Comparison of ENCODE assay signal across 2 cellular contexts in the genomic region with DNA sequence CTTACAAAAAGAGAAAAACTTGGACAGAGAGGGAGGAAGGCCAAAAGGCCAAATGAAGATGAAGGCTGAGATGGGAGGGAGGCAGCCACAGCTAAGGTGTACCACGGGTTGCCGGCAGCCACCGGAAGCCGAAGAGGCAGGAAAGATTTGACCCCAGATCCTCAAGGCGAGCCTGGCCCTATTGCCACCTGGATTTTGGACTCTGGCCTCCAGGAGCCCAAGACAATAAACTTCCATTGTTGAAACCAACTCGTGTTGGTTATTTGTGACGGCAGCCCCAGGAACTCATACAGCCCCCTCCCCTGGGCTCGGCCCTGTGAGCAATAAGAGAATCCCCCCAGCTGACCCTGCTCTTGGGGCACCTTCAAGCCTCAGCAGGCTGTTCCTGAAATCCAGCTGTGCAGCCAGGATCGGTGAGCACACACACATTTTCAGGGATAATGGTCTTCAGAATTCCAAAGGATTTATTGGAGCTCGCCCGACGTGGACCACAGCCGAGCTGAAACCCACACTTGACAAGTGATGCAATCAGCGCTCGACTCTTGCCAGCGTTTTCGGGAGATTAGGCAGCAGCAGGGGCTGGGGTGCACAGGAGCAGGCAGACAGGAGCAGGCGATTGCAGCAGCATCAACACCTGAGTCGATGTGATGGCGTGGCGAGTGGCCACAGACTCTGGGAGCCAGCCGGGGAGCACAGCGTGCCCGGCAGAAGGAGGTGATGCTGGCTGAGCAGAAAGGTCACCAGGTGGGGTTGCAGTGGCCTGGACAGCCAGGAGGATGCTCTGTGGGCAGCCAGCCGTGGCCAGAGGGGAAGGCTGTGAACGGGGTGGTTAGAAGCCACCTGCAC.
TF ChIP-seq lines count a peak whose summit lies in the region.

No MANE protein-coding gene starts in this region.

TF ChIP-seq in K562, 482 proteins besides CTCF, POLR2A, EP300 and RAD21 (continues in another document):
- no peak for TF ChIP-seq PTBP1 (IDR thresholded peaks at IDR 0.05; ENCODE audit: low read depth, low read length)
- TF ChIP-seq ATF3 (IDR thresholded peaks at IDR 0.05) = peak; percentile 78
- no peak for TF ChIP-seq ATF3 (CRISPR knock-in tag; conservative IDR thresholded peaks at IDR 0.05)
- TF ChIP-seq FOXP1 (CRISPR knock-in tag; IDR thresholded peaks at IDR 0.05) = no peak
- no peak for TF ChIP-seq CTCFL (IDR thresholded peaks at IDR 0.05; ENCODE audit: borderline replicate concordance, insufficient read depth, low read depth, low read length, poor library complexity, severe bottlenecking)
- no peak for TF ChIP-seq POLR3A (IDR thresholded peaks at IDR 0.05; ENCODE audit: borderline replicate concordance, extremely low read depth, insufficient read depth, insufficient read length)
- peak; percentile 82 for TF ChIP-seq CEBPG (CRISPR knock-in tag; IDR thresholded peaks at IDR 0.05)
- peak; percentile 75 to 88 for TF ChIP-seq CEBPG (tag; conservative IDR thresholded peaks at IDR 0.05 in 1 of 2, IDR thresholded peaks at IDR 0.05 in 1 of 2)
- TF ChIP-seq POLR2AphosphoS5 (IDR thresholded peaks at IDR 0.05; ENCODE audit: control insufficient read depth, insufficient read depth, low read depth, low read length) = no peak
- TF ChIP-seq ELF1 (tag; IDR thresholded peaks at IDR 0.05) = no peak
- TF ChIP-seq ZNF140 (CRISPR knock-in tag; IDR thresholded peaks at IDR 0.05) = no peak
- TF ChIP-seq ZC3H8 (IDR thresholded peaks at IDR 0.05) = no peak
- TF ChIP-seq E4F1 (CRISPR knock-in tag; IDR thresholded peaks at IDR 0.05; ENCODE audit: borderline replicate concordance) = no peak
- TF ChIP-seq CEBPZ (IDR thresholded peaks at IDR 0.05; ENCODE audit: borderline replicate concordance, low read depth, low read length) = no peak
- no peak for TF ChIP-seq NFIX (CRISPR knock-in tag; IDR thresholded peaks at IDR 0.05; ENCODE audit: low read depth)
- no peak for TF ChIP-seq PTRF (tag; IDR thresholded peaks at IDR 0.05)
- TF ChIP-seq SRSF1 (IDR thresholded peaks at IDR 0.05; ENCODE audit: low read depth, low read length) = no peak

TF ChIP-seq in HepG2, 621 proteins besides CTCF, POLR2A, EP300 and RAD21:
- no peak for TF ChIP-seq ZNF329 (CRISPR knock-in tag; IDR thresholded peaks at IDR 0.05; ENCODE audit: low read depth)
- TF ChIP-seq IRF2 (CRISPR knock-in tag; IDR thresholded peaks at IDR 0.05) = no peak
- no peak for TF ChIP-seq ZZZ3 (CRISPR knock-in tag; IDR thresholded peaks at IDR 0.05; ENCODE audit: borderline replicate concordance)
- TF ChIP-seq RXRA (CRISPR knock-in tag; IDR thresholded peaks at IDR 0.05) = 0 out of 2 replicates have a peak, but pooled peaks have one; percentile 24
- TF ChIP-seq TSC22D2 (CRISPR knock-in tag; IDR thresholded peaks at IDR 0.05; ENCODE audit: borderline replicate concordance) = no peak
- TF ChIP-seq IKZF4 (CRISPR knock-in tag; IDR thresholded peaks at IDR 0.05; ENCODE audit: borderline replicate concordance, low read depth, not compliant biosample characterization) = peak; percentile 47
- TF ChIP-seq, protein P1, sequence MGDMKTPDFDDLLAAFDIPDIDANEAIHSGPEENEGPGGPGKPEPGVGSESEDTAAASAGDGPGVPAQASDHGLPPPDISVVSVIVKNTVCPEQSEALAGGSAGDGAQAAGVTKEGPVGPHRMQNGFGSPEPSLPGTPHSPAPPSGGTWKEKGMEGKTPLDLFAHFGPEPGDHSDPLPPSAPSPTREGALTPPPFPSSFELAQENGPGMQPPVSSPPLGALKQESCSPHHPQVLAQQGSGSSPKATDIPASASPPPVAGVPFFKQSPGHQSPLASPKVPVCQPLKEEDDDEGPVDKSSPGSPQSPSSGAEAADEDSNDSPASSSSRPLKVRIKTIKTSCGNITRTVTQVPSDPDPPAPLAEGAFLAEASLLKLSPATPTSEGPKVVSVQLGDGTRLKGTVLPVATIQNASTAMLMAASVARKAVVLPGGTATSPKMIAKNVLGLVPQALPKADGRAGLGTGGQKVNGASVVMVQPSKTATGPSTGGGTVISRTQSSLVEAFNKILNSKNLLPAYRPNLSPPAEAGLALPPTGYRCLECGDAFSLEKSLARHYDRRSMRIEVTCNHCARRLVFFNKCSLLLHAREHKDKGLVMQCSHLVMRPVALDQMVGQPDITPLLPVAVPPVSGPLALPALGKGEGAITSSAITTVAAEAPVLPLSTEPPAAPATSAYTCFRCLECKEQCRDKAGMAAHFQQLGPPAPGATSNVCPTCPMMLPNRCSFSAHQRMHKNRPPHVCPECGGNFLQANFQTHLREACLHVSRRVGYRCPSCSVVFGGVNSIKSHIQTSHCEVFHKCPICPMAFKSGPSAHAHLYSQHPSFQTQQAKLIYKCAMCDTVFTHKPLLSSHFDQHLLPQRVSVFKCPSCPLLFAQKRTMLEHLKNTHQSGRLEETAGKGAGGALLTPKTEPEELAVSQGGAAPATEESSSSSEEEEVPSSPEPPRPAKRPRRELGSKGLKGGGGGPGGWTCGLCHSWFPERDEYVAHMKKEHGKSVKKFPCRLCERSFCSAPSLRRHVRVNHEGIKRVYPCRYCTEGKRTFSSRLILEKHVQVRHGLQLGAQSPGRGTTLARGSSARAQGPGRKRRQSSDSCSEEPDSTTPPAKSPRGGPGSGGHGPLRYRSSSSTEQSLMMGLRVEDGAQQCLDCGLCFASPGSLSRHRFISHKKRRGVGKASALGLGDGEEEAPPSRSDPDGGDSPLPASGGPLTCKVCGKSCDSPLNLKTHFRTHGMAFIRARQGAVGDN (CRISPR knock-in tag; IDR thresholded peaks at IDR 0.05) = peak; percentile 24; the same call in 1 of the 2 replicates
- no peak for TF ChIP-seq SOX13 (IDR thresholded peaks at IDR 0.05)
- TF ChIP-seq SOX13 (CRISPR knock-in tag; conservative IDR thresholded peaks at IDR 0.05 in 1 of 2, IDR thresholded peaks at IDR 0.05 in 1 of 2) = peak in 1 of 2 experiments; percentile 47; a peak in 1 of 4 replicates
- no peak for TF ChIP-seq KLF16 (CRISPR knock-in tag; IDR thresholded peaks at IDR 0.05)
- TF ChIP-seq PCBP1 (IDR thresholded peaks at IDR 0.05; ENCODE audit: borderline replicate concordance, low read depth, low read length) = no peak
- TF ChIP-seq NR3C1 (CRISPR knock-in tag; IDR thresholded peaks at IDR 0.05) = no peak
- no peak for TF ChIP-seq ZNF136 (CRISPR knock-in tag; IDR thresholded peaks at IDR 0.05; ENCODE audit: low read depth)
- 0 out of 2 replicates have a peak, but pooled peaks have one; percentile 69 for TF ChIP-seq NFATC3 (CRISPR knock-in tag; IDR thresholded peaks at IDR 0.05)
- TF ChIP-seq RXRB (CRISPR knock-in tag; IDR thresholded peaks at IDR 0.05; ENCODE audit: borderline replicate concordance) = no peak
- TF ChIP-seq HNF4A (CRISPR knock-in tag; IDR thresholded peaks at IDR 0.05) = peak; percentile 13; the same call in 1 of the 2 replicates
- TF ChIP-seq CEBPG (CRISPR knock-in tag; IDR thresholded peaks at IDR 0.05) = peak; percentile 58
- TF ChIP-seq TBX2 (CRISPR knock-in tag; IDR thresholded peaks at IDR 0.05; ENCODE audit: borderline replicate concordance) = peak; percentile 34; the same call in 1 of the 2 replicates
- no peak for TF ChIP-seq HMG20B (CRISPR knock-in tag; conservative IDR thresholded peaks at IDR 0.05)
- no peak for TF ChIP-seq ASH2L (IDR thresholded peaks at IDR 0.05; ENCODE audit: insufficient read length, low read depth, low read length)
- TF ChIP-seq ZNF788 (CRISPR knock-in tag; IDR thresholded peaks at IDR 0.05; ENCODE audit: borderline replicate concordance) = 0 out of 2 replicates have a peak, but pooled peaks have one; percentile 20
- 0 out of 2 replicates have a peak, but pooled peaks have one; percentile 26 for TF ChIP-seq ZBTB7A (CRISPR knock-in tag; IDR thresholded peaks at IDR 0.05)
- no peak for TF ChIP-seq RBM39 (IDR thresholded peaks at IDR 0.05; ENCODE audit: low read depth, low read length, poor library complexity, severe bottlenecking)
- TF ChIP-seq SOX5 (CRISPR knock-in tag; IDR thresholded peaks at IDR 0.05; ENCODE audit: borderline replicate concordance) = peak; percentile 36; the same call in 1 of the 2 replicates
- peak in 1 of 2 experiments; percentile 67; a peak in 2 of 4 replicates for TF ChIP-seq ATF4 (CRISPR knock-in tag; IDR thresholded peaks at IDR 0.05)
- no peak for TF ChIP-seq PRPF4 (IDR thresholded peaks at IDR 0.05; ENCODE audit: low read depth, low read length, poor library complexity, severe bottlenecking)
- TF ChIP-seq CEBPB (IDR thresholded peaks at IDR 0.05; ENCODE audit: borderline replicate concordance, low read depth, low read length) = peak; percentile 85
- TF ChIP-seq ZNF30 (CRISPR knock-in tag; IDR thresholded peaks at IDR 0.05) = no peak
- no peak for TF ChIP-seq ZNF550 (CRISPR knock-in tag; IDR thresholded peaks at IDR 0.05; ENCODE audit: borderline replicate concordance)
- TF ChIP-seq NFKB2 (CRISPR knock-in tag; IDR thresholded peaks at IDR 0.05; ENCODE audit: borderline replicate concordance) = peak; percentile 24; the same call in 1 of the 2 replicates
- TF ChIP-seq ZNF883 (CRISPR knock-in tag; IDR thresholded peaks at IDR 0.05; ENCODE audit: not compliant biosample characterization) = peak; percentile 35
- no peak for TF ChIP-seq ZNF12 (CRISPR knock-in tag; IDR thresholded peaks at IDR 0.05)
- 0 out of 2 replicates have a peak, but pooled peaks have one; percentile 19 for TF ChIP-seq NFE2L1 (CRISPR knock-in tag; IDR thresholded peaks at IDR 0.05; ENCODE audit: borderline replicate concordance)
- TF ChIP-seq SIN3A (IDR thresholded peaks at IDR 0.05; ENCODE audit: borderline replicate concordance, low read depth, low read length) = no peak
- TF ChIP-seq, protein P2, sequence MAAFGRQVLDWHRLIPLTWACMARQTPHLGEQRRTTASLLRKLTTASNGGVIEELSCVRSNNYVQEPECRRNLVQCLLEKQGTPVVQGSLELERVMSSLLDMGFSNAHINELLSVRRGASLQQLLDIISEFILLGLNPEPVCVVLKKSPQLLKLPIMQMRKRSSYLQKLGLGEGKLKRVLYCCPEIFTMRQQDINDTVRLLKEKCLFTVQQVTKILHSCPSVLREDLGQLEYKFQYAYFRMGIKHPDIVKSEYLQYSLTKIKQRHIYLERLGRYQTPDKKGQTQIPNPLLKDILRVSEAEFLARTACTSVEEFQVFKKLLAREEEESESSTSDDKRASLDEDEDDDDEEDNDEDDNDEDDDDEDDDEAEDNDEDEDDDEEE (CRISPR knock-in tag; IDR thresholded peaks at IDR 0.05) = no peak
- no peak for TF ChIP-seq NONO (IDR thresholded peaks at IDR 0.05)
- TF ChIP-seq NONO (CRISPR knock-in tag; conservative IDR thresholded peaks at IDR 0.05) = no peak
- peak; percentile 56; the same call in 1 of the 2 replicates for TF ChIP-seq ZNF777 (CRISPR knock-in tag; IDR thresholded peaks at IDR 0.05)
- TF ChIP-seq ZKSCAN5 (CRISPR knock-in tag; IDR thresholded peaks at IDR 0.05) = no peak
- TF ChIP-seq, protein P3, sequence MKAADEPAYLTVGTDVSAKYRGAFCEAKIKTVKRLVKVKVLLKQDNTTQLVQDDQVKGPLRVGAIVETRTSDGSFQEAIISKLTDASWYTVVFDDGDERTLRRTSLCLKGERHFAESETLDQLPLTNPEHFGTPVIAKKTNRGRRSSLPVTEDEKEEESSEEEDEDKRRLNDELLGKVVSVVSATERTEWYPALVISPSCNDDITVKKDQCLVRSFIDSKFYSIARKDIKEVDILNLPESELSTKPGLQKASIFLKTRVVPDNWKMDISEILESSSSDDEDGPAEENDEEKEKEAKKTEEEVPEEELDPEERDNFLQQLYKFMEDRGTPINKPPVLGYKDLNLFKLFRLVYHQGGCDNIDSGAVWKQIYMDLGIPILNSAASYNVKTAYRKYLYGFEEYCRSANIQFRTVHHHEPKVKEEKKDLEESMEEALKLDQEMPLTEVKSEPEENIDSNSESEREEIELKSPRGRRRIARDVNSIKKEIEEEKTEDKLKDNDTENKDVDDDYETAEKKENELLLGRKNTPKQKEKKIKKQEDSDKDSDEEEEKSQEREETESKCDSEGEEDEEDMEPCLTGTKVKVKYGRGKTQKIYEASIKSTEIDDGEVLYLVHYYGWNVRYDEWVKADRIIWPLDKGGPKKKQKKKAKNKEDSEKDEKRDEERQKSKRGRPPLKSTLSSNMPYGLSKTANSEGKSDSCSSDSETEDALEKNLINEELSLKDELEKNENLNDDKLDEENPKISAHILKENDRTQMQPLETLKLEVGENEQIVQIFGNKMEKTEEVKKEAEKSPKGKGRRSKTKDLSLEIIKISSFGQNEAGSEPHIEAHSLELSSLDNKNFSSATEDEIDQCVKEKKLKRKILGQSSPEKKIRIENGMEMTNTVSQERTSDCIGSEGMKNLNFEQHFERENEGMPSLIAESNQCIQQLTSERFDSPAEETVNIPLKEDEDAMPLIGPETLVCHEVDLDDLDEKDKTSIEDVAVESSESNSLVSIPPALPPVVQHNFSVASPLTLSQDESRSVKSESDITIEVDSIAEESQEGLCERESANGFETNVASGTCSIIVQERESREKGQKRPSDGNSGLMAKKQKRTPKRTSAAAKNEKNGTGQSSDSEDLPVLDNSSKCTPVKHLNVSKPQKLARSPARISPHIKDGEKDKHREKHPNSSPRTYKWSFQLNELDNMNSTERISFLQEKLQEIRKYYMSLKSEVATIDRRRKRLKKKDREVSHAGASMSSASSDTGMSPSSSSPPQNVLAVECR (CRISPR knock-in tag; IDR thresholded peaks at IDR 0.05; ENCODE audit: borderline replicate concordance) = peak; percentile 35; the same call in 1 of the 2 replicates
- TF ChIP-seq, protein P4, sequence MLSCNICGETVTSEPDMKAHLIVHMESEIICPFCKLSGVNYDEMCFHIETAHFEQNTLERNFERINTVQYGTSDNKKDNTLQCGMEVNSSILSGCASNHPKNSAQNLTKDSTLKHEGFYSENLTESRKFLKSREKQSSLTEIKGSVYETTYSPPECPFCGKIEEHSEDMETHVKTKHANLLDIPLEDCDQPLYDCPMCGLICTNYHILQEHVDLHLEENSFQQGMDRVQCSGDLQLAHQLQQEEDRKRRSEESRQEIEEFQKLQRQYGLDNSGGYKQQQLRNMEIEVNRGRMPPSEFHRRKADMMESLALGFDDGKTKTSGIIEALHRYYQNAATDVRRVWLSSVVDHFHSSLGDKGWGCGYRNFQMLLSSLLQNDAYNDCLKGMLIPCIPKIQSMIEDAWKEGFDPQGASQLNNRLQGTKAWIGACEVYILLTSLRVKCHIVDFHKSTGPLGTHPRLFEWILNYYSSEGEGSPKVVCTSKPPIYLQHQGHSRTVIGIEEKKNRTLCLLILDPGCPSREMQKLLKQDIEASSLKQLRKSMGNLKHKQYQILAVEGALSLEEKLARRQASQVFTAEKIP (CRISPR knock-in tag; IDR thresholded peaks at IDR 0.05; ENCODE audit: borderline replicate concordance) = no peak
- TF ChIP-seq SOX6 (IDR thresholded peaks at IDR 0.05) = no peak
- peak; percentile 65 for TF ChIP-seq SOX6 (CRISPR knock-in tag; IDR thresholded peaks at IDR 0.05)
- 0 out of 2 replicates have a peak, but pooled peaks have one; percentile 25 for TF ChIP-seq ZNF547 (CRISPR knock-in tag; IDR thresholded peaks at IDR 0.05)
- peak; percentile 43; the same call in 1 of the 2 replicates for TF ChIP-seq ZNF263 (CRISPR knock-in tag; IDR thresholded peaks at IDR 0.05)
